ENCODE assay signal across 15 cellular contexts in genomic region chr10:44419790-44420549, GRCh38. TPM values are rescaled to one million over a fixed set of nuclear protein-coding genes. Genes with fewer than 3 reads are reported as not detected.
"Had no signal": no experiment of that assay in that cellular context is flagged by ENCODE, and none has a peak within 500 bp of the region (broad histone marks: within the 10 kb centered on the region; RNA-seq: fewer than 3 reads in every experiment).

No MANE protein-coding gene starts in this region.

- H3K4me1 ChIP-seq: colonic mucosa had no signal

- ATAC-seq: heart left ventricle; naive thymus-derived CD4-positive, alpha-beta T cell; right cardiac atrium had no signal

- H3K27ac ChIP-seq: colonic mucosa, heart left ventricle, neutrophil, uterus had no signal

- H3K36me3 ChIP-seq: colonic mucosa, heart left ventricle, neutrophil, uterus had no signal

- H3K4me3 ChIP-seq: colonic mucosa, heart left ventricle, smooth muscle cell, uterus had no signal

- H3K27me3 ChIP-seq: colonic mucosa, heart left ventricle, neutrophil, uterus had no signal

- H3K9me3 ChIP-seq: colonic mucosa, neutrophil, uterus had no signal

- DNase-seq: colonic mucosa; dermis blood vessel endothelial cell; foreskin melanocyte; hippocampal formation; kidney glomerular epithelial cell; mammary epithelial cell; naive thymus-derived CD4-positive, alpha-beta T cell; nephron progenitor cell; stimulated activated CD4-positive, alpha-beta T cell treated with anti-CD3 and anti-CD28 coated beads, Interleukin-2, amount 100 ng/mL, for 48 hours; stimulated activated naive CD4-positive, alpha-beta T cell treated with Interleukin-2 at 50 U/mL for 16 hours had no signal

RNA-seq across cellular contexts. Expression of gene CXCL12, which starts 35.1 kb away (rescaled TPM):
- total RNA-seq: naive thymus-derived CD4-positive, alpha-beta T cell had no signal
- polyA plus RNA-seq: mammary epithelial cell; naive thymus-derived CD4-positive, alpha-beta T cell had no signal
